In the genomic region with DNA sequence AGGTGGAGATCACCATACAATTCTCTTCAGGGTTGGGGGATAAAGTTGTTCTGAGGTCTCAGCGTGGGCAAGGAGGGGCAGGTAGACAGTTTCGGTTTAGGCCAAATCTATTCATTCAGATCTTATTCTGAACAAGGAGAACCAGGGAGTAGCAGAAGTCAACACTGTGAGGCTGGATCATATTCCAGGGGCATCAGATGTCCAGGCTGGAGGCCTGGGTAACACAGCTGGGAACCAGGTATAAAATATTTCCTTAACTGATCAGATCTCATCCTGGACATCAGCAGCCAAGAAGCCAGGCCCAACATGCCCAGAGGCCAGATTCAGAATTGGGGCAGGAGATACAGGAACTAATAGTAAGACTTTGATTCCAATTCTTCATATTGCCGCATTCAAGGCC, we compare ENCODE assay signal across 5 cellular contexts. TPM values are rescaled to one million over a fixed set of nuclear protein-coding genes. Genes with fewer than 3 reads are reported as not detected.
"Had no signal": no experiment of that assay in that cellular context is flagged by ENCODE, and none has a peak within 500 bp of the region (broad histone marks: within the 10 kb centered on the region; RNA-seq: fewer than 3 reads in every experiment).

No MANE protein-coding gene starts in this region.

- DNase-seq: H9 had no signal

- H3K4me3 ChIP-seq: GM23338 had no signal

RNA-seq across cellular contexts. Expression of gene CCDC136, which starts 19.2 kb away (rescaled TPM):
- total RNA-seq: HT-29 had no signal

RNA-seq across cellular contexts. Expression of gene OPN1SW, which starts 35.4 kb away (rescaled TPM):
- total RNA-seq: GM23338, H1, H9, HT-29, IMR-90 had no signal
